Comparison of ENCODE assay signal across 19 cellular contexts in genomic region chr3:48689384-48689783, GRCh38.
"Had no signal": no experiment of that assay in that cellular context is flagged by ENCODE, and none has a peak within 500 bp of the region (broad histone marks: within the 10 kb centered on the region; RNA-seq: fewer than 3 reads in every experiment).

No MANE protein-coding gene starts in this region.

- H3K9me3 Mint-ChIP-seq: effector memory CD8-positive, alpha-beta T cell; naive thymus-derived CD8-positive, alpha-beta T cell; nephron progenitor cell; stimulated activated naive B cell treated with anti-CD40 and anti-IgM and Interleukin-4, amounts not matched to agents 10 μg/mL and 1 μg/mL and 100 μg/mL, for 72 hours; stimulated activated naive CD8-positive, alpha-beta T cell treated with anti-CD3 and anti-CD28 coated beads, Interleukin-15, Interleukin-2, amounts not matched to agents 100 ng/mL and 50 ng/mL, for 24 hours had no signal

- DNase-seq: cerebellar nuclear complex; cortex of kidney; effector memory CD8-positive, alpha-beta T cell; erythroblast; esophagus squamous epithelium; head of caudate nucleus; kidney; left lung; naive thymus-derived CD8-positive, alpha-beta T cell; nephron progenitor cell; nucleus accumbens; psoas muscle; right cardiac atrium; sigmoid colon; stimulated activated CD4-positive, alpha-beta T cell treated with anti-CD3 and anti-CD28 coated beads, Interleukin-2, amount 100 ng/mL, for 24 hours; stimulated activated CD4-positive, alpha-beta T cell treated with anti-CD3 and anti-CD28 coated beads, Interleukin-4, amount 100 ng/mL, for 4 hours; stimulated activated naive B cell treated with anti-CD40 and anti-IgM and Interleukin-4, amounts not matched to agents 10 μg/mL and 1 μg/mL and 100 μg/mL, for 72 hours; trophoblast cell had no signal

- ATAC-seq: effector memory CD8-positive, alpha-beta T cell; left lung; naive thymus-derived CD8-positive, alpha-beta T cell; psoas muscle; right cardiac atrium; stimulated activated naive B cell treated with anti-CD40 and anti-IgM and Interleukin-4, amounts not matched to agents 10 μg/mL and 1 μg/mL and 100 μg/mL, for 72 hours had no signal

- H3K27me3 Mint-ChIP-seq: effector memory CD8-positive, alpha-beta T cell; naive thymus-derived CD8-positive, alpha-beta T cell; stimulated activated naive B cell treated with anti-CD40 and anti-IgM and Interleukin-4, amounts not matched to agents 10 μg/mL and 1 μg/mL and 100 μg/mL, for 72 hours; stimulated activated naive CD8-positive, alpha-beta T cell treated with anti-CD3 and anti-CD28 coated beads, Interleukin-15, Interleukin-2, amounts not matched to agents 100 ng/mL and 50 ng/mL, for 24 hours had no signal

- H3K4me3 Mint-ChIP-seq: effector memory CD8-positive, alpha-beta T cell; naive thymus-derived CD8-positive, alpha-beta T cell; nephron progenitor cell; stimulated activated naive B cell treated with anti-CD40 and anti-IgM and Interleukin-4, amounts not matched to agents 10 μg/mL and 1 μg/mL and 100 μg/mL, for 72 hours; stimulated activated naive CD8-positive, alpha-beta T cell treated with anti-CD3 and anti-CD28 coated beads, Interleukin-15, Interleukin-2, amounts not matched to agents 100 ng/mL and 50 ng/mL, for 24 hours had no signal

- H3K27ac Mint-ChIP-seq: nephron progenitor cell; stimulated activated naive B cell treated with anti-CD40 and anti-IgM and Interleukin-4, amounts not matched to agents 10 μg/mL and 1 μg/mL and 100 μg/mL, for 72 hours had no signal
